3 cellular contexts compared by ENCODE assay signal in genomic region chr5:134445841-134446818, GRCh38.
TF ChIP-seq lines count a peak whose summit lies in the region.

No MANE protein-coding gene starts in this region.

TF ChIP-seq in SK-N-SH treated with all-trans-retinoic acid at 6 μM for 48 hours, 23 proteins besides CTCF, POLR2A, EP300 and RAD21:
- TF ChIP-seq CREB5 (CRISPR knock-in tag; IDR thresholded peaks at IDR 0.05; ENCODE audit: low read depth) (no peak), TOX (CRISPR knock-in tag; IDR thresholded peaks at IDR 0.05; ENCODE audit: borderline replicate concordance) (no peak), ZFP3 (CRISPR knock-in tag; IDR thresholded peaks at IDR 0.05) (no peak), RARB (CRISPR knock-in tag; IDR thresholded peaks at IDR 0.05) (no peak), PATZ1 (CRISPR knock-in tag; IDR thresholded peaks at IDR 0.05; ENCODE audit: borderline replicate concordance) (no peak)

TF ChIP-seq in SK-N-SH, 30 proteins besides CTCF, POLR2A, EP300 and RAD21:
- no peak for TF ChIP-seq IRF3 (IDR thresholded peaks at IDR 0.05; ENCODE audit: low read depth, low read length)
- no peak for TF ChIP-seq GATA2 (CRISPR knock-in tag; IDR thresholded peaks at IDR 0.05)
- no peak for TF ChIP-seq MXI1 (IDR thresholded peaks at IDR 0.05; ENCODE audit: low read depth, low read length)
- TF ChIP-seq TAF1 (IDR thresholded peaks at IDR 0.05; ENCODE audit: borderline replicate concordance, low read depth, low read length): no peak
- no peak for TF ChIP-seq JUND (IDR thresholded peaks at IDR 0.05)
- TF ChIP-seq RCOR1 (IDR thresholded peaks at IDR 0.05; ENCODE audit: low read length): no peak
- no peak for TF ChIP-seq FOXJ3 (CRISPR knock-in tag; IDR thresholded peaks at IDR 0.05)

TF ChIP-seq in H1, 55 proteins besides CTCF, POLR2A, EP300 and RAD21:
- TF ChIP-seq HDAC2 (IDR thresholded peaks at IDR 0.05; ENCODE audit: borderline replicate concordance in 1 of 2, low read depth in 2 of 2, low read length in 2 of 2) (no peak), FOSL1 (IDR thresholded peaks at IDR 0.05; ENCODE audit: insufficient read depth, low read depth, low read length) (no peak), POU5F1 (IDR thresholded peaks at IDR 0.05; ENCODE audit: low read depth, low read length) (no peak), NRF1 (IDR thresholded peaks at IDR 0.05; ENCODE audit: low read depth, low read length) (no peak), USF2 (IDR thresholded peaks at IDR 0.05; ENCODE audit: low read length) (no peak), ASH2L (IDR thresholded peaks at IDR 0.05; ENCODE audit: low read length) (no peak), SUZ12 (IDR thresholded peaks at IDR 0.05; ENCODE audit: low read length) (no peak), CBX5 (IDR thresholded peaks at IDR 0.05; ENCODE audit: low read depth, low read length) (no peak), CBX8 (IDR thresholded peaks at IDR 0.05; ENCODE audit: borderline replicate concordance, low read depth, low read length) (no peak), BRCA1 (IDR thresholded peaks at IDR 0.05; ENCODE audit: low read depth, low read length) (no peak), SIX5 (IDR thresholded peaks at IDR 0.05; ENCODE audit: low read depth, low read length) (no peak), EZH2 (IDR thresholded peaks at IDR 0.05; ENCODE audit: low read depth, low read length, severe bottlenecking) (no peak), SIRT6 (IDR thresholded peaks at IDR 0.05; ENCODE audit: low read length) (no peak), TCF12 (IDR thresholded peaks at IDR 0.05; ENCODE audit: low read depth, low read length) (no peak), ATF3 (IDR thresholded peaks at IDR 0.05; ENCODE audit: insufficient read depth, low read depth, low read length) (no peak), YY1 (IDR thresholded peaks at IDR 0.05; ENCODE audit: low read depth, low read length) (no peak), CREB1 (IDR thresholded peaks at IDR 0.05) (no peak), MAFK (IDR thresholded peaks at IDR 0.05; ENCODE audit: low read depth, low read length) (no peak), PHF8 (conservative IDR thresholded peaks at IDR 0.05; ENCODE audit: low read depth, low read length) (no peak)
TF ChIP-seq in H1: peak in this region for 0.
